ENCODE assay signal across 1 cellular context in genomic region chr1:77683142-77683835, GRCh38.
A peak's percentile ranks its signal among the peaks of the same experiment; 100 is the strongest.
TF ChIP-seq lines count a peak whose summit lies in the region.

No MANE protein-coding gene starts in this region.

TF ChIP-seq in K562, 482 proteins besides CTCF, POLR2A, EP300 and RAD21 (continued from another document and continues in another):
- TF ChIP-seq HINFP (tag; conservative IDR thresholded peaks at IDR 0.05; ENCODE audit: low read depth): no peak
- 0 out of 2 replicates have a peak, but pooled peaks have one; percentile 9 for TF ChIP-seq THAP12 (CRISPR knock-in tag; IDR thresholded peaks at IDR 0.05)
- TF ChIP-seq KDM4B (IDR thresholded peaks at IDR 0.05; ENCODE audit: borderline replicate concordance in 2 of 2, low read depth in 1 of 2): no peak; a peak in 1 of 4 replicates
- no peak for TF ChIP-seq ZNF3 (CRISPR knock-in tag; IDR thresholded peaks at IDR 0.05)
- TF ChIP-seq BACH1 (tag; IDR thresholded peaks at IDR 0.05): no peak
- no peak for TF ChIP-seq C11orf30 (IDR thresholded peaks at IDR 0.05; ENCODE audit: low read depth)
- TF ChIP-seq IRF2 (CRISPR knock-in tag; IDR thresholded peaks at IDR 0.05): no peak
- TF ChIP-seq FIP1L1 (IDR thresholded peaks at IDR 0.05; ENCODE audit: low read depth, low read length, poor library complexity, severe bottlenecking): peak; percentile 93
- TF ChIP-seq BMI1 (IDR thresholded peaks at IDR 0.05; ENCODE audit: low read length): no peak
- no peak for TF ChIP-seq ZNF354B (CRISPR knock-in tag; IDR thresholded peaks at IDR 0.05)
- TF ChIP-seq NFYB (IDR thresholded peaks at IDR 0.05; ENCODE audit: extremely low read depth, insufficient read length): no peak
- TF ChIP-seq GTF2F1 (IDR thresholded peaks at IDR 0.05; ENCODE audit: low read depth, low read length): 0 out of 2 replicates have a peak, but pooled peaks have one; percentile 25
- TF ChIP-seq, protein P1, sequence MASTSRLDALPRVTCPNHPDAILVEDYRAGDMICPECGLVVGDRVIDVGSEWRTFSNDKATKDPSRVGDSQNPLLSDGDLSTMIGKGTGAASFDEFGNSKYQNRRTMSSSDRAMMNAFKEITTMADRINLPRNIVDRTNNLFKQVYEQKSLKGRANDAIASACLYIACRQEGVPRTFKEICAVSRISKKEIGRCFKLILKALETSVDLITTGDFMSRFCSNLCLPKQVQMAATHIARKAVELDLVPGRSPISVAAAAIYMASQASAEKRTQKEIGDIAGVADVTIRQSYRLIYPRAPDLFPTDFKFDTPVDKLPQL (IDR thresholded peaks at IDR 0.05; ENCODE audit: extremely low read depth, insufficient read length): no peak
- TF ChIP-seq KLF16 (IDR thresholded peaks at IDR 0.05): no peak
- TF ChIP-seq BRD4 (IDR thresholded peaks at IDR 0.05): no peak; the same call in 1 of the 2 replicates
- no peak for TF ChIP-seq MITF (IDR thresholded peaks at IDR 0.05)
- no peak for TF ChIP-seq POLR3G (IDR thresholded peaks at IDR 0.05; ENCODE audit: extremely low read depth, insufficient read length, insufficient replicate concordance)
- no peak for TF ChIP-seq HDGF (IDR thresholded peaks at IDR 0.05)
- TF ChIP-seq, protein P2, sequence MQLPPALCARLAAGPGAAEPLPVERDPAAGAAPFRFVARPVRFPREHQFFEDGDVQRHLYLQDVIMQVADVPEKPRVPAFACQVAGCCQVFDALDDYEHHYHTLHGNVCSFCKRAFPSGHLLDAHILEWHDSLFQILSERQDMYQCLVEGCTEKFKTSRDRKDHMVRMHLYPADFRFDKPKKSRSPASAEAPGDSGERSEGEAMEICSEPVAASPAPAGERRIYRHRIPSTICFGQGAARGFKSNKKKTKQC (CRISPR knock-in tag; IDR thresholded peaks at IDR 0.05): no peak
- TF ChIP-seq ZC3H11A (IDR thresholded peaks at IDR 0.05; ENCODE audit: low read depth, low read length): no peak
- TF ChIP-seq KDM2B (CRISPR knock-in tag; IDR thresholded peaks at IDR 0.05): no peak
- TF ChIP-seq ETV5 (CRISPR knock-in tag; IDR thresholded peaks at IDR 0.05; ENCODE audit: low read depth): peak; percentile 93
- TF ChIP-seq ZNF57 (CRISPR knock-in tag; IDR thresholded peaks at IDR 0.05): no peak
- no peak for TF ChIP-seq DIDO1 (tag; IDR thresholded peaks at IDR 0.05; ENCODE audit: low read depth)
- TF ChIP-seq DLX4 (CRISPR knock-in tag; IDR thresholded peaks at IDR 0.05): no peak
- TF ChIP-seq ZNF586 (CRISPR knock-in tag; conservative IDR thresholded peaks at IDR 0.05): no peak
- no peak for TF ChIP-seq HMBOX1 (IDR thresholded peaks at IDR 0.05)
- TF ChIP-seq TRIM25 (IDR thresholded peaks at IDR 0.05; ENCODE audit: borderline replicate concordance): no peak
- TF ChIP-seq ESRRA (IDR thresholded peaks at IDR 0.05; ENCODE audit: borderline replicate concordance, low read depth): peak; percentile 88; the same call in 1 of the 2 replicates
- no peak for TF ChIP-seq BCL6 (CRISPR knock-in tag; IDR thresholded peaks at IDR 0.05)
- TF ChIP-seq ZBTB26 (CRISPR knock-in tag; IDR thresholded peaks at IDR 0.05): no peak
- no peak for TF ChIP-seq CHAMP1 (IDR thresholded peaks at IDR 0.05)
- no peak for TF ChIP-seq BRF2 (IDR thresholded peaks at IDR 0.05; ENCODE audit: borderline replicate concordance, insufficient read depth, insufficient read length)
- TF ChIP-seq, protein P3, sequence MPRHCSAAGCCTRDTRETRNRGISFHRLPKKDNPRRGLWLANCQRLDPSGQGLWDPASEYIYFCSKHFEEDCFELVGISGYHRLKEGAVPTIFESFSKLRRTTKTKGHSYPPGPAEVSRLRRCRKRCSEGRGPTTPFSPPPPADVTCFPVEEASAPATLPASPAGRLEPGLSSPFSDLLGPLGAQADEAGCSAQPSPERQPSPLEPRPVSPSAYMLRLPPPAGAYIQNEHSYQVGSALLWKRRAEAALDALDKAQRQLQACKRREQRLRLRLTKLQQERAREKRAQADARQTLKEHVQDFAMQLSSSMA (CRISPR knock-in tag; IDR thresholded peaks at IDR 0.05): no peak
- TF ChIP-seq ZNF695 (CRISPR knock-in tag; IDR thresholded peaks at IDR 0.05): no peak
- no peak for TF ChIP-seq TAF15 (IDR thresholded peaks at IDR 0.05; ENCODE audit: low read depth, low read length)
- TF ChIP-seq NFXL1 (CRISPR knock-in tag; IDR thresholded peaks at IDR 0.05): no peak
- TF ChIP-seq NCOA1 (IDR thresholded peaks at IDR 0.05; ENCODE audit: low read depth): peak; percentile 65; the same call in 1 of the 2 replicates
- TF ChIP-seq, protein P4, sequence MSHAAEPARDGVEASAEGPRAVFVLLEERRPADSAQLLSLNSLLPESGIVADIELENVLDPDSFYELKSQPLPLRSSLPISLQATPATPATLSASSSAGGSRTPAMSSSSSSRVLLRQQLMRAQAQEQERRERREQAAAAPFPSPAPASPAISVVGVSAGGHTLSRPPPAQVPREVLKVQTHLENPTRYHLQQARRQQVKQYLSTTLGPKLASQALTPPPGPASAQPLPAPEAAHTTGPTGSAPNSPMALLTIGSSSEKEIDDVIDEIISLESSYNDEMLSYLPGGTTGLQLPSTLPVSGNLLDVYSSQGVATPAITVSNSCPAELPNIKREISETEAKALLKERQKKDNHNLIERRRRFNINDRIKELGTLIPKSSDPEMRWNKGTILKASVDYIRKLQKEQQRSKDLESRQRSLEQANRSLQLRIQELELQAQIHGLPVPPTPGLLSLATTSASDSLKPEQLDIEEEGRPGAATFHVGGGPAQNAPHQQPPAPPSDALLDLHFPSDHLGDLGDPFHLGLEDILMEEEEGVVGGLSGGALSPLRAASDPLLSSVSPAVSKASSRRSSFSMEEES (CRISPR knock-in tag; IDR thresholded peaks at IDR 0.05): no peak
- peak; percentile 24 for TF ChIP-seq JUND (IDR thresholded peaks at IDR 0.05; ENCODE audit: borderline replicate concordance, low read depth, low read length)
- peak; percentile 12; the same call in 1 of the 3 replicates for TF ChIP-seq JUND (tag; IDR thresholded peaks at IDR 0.05; ENCODE audit: borderline replicate concordance, low read depth, low read length)
- TF ChIP-seq PKNOX1 (IDR thresholded peaks at IDR 0.05): 0 out of 2 replicates have a peak, but pooled peaks have one; percentile 7
- peak; percentile 71; the same call in 1 of the 2 replicates for TF ChIP-seq TARDBP (IDR thresholded peaks at IDR 0.05)
